Comparison of ENCODE assay signal across 10 cellular contexts in genomic region chr6:28597924-28598323, GRCh38.
DNase-seq lines count a peak whose midpoint lies in the region; ATAC-seq and TF ChIP-seq lines count a peak whose summit lies in the region.
"Had no signal": no experiment of that assay in that cellular context is flagged by ENCODE, and none has a peak within 500 bp of the region (broad histone marks: within the 10 kb centered on the region; RNA-seq: fewer than 3 reads in every experiment).

No MANE protein-coding gene starts in this region.

- DNase-seq in ACHN (peak; percentile 56), HK-2 (ENCODE audit: unreplicated experiment) (peak; percentile 32), fibroblast of villous mesenchyme (ENCODE audit: low read depth) (no peak), activated gamma-delta T cell (lab: John Stamatoyannopoulos, UW) (no peak), germinal center (ENCODE audit: low spot score) (no peak)
- DNase-seq in stimulated activated CD4-positive, alpha-beta T cell treated with anti-CD3 and anti-CD28 coated beads, Interleukin-4, amount 100 ng/mL, for 1 hour, result no peak
- DNase-seq: activated CD4-positive, alpha-beta T cell treated with anti-CD3 and anti-CD28 coated beads, Interleukin-2, amount 50 U/mL, for 1 hour; tibial artery had no signal

- ATAC-seq in SK-N-SH treated with all-trans-retinoic acid at 6 μM for 48 hours (peak; percentile 65), GM18870 (IDR thresholded peaks at IDR 0.05; ENCODE audit: unreplicated experiment) (no peak)

- in situ Hi-C loops in ACHN (cut with HindIII; ENCODE audit: low pct_ligation_motif_present, low pct_unique_long_range_greater_than_20kb, low sequenced_read_pairs), result no loop called here

- no peak for TF ChIP-seq CTCF in fibroblast of villous mesenchyme (IDR thresholded peaks at IDR 0.05; ENCODE audit: insufficient read depth, low read depth, low read length)

- peak overlapping the region; percentile 37 for H3K4me3 ChIP-seq in fibroblast of villous mesenchyme (ENCODE audit: low read depth, low read length)
- H3K4me3 ChIP-seq: tibial artery had no signal

TF ChIP-seq in SK-N-SH treated with all-trans-retinoic acid at 6 μM for 48 hours, 23 proteins besides CTCF, POLR2A, EP300 and RAD21:
- TF ChIP-seq TOX (CRISPR knock-in tag; IDR thresholded peaks at IDR 0.05; ENCODE audit: borderline replicate concordance), result no peak
- no peak for TF ChIP-seq ISL1 (CRISPR knock-in tag; IDR thresholded peaks at IDR 0.05)

Comparison
In these comparisons a context has a peak if more than half of its experiments do, and no peak if none do; other contexts are left out.
1. DNase-seq: peak in ACHN (single experiment) and HK-2 (single experiment); none in fibroblast of villous mesenchyme (single experiment), activated gamma-delta T cell (single experiment), stimulated activated CD4-positive, alpha-beta T cell treated with anti-CD3 and anti-CD28 coated beads, Interleukin-4, amount 100 ng/mL, for 1 hour (single experiment) and germinal center (single experiment).